ENCODE assay signal across 8 cellular contexts in the genomic region with DNA sequence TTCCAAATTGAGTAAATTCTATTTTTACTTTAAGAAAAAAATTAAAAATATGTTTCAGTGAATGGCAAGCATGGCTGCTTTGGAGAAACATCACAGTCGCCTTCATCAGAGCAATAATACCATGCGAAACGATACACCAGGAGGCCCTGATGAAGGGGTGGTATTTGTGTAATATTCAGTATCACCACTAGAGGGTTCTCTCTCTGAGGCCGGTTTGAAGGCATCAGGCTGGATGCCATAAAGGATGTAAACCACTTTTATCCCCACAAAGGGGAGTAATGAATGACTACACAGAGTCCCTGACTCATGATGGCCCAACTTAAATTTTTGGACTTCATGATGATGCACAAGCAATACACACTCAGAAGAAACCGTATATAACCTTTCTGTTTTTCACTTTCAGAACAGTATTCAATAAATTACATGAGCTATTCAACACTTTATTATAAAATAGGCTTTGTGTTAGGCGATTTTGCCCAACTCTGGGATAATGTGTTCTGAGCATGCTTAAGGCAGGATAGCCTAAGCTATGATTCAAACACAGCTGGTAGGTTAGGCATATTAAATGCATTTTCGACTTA.
DNase-seq lines count a peak whose midpoint lies in the region; ATAC-seq and TF ChIP-seq lines count a peak whose summit lies in the region.

No MANE protein-coding gene starts in this region.

- 41 to 44% methylated on average over 7 of the region's 7 CpGs for WGBS in thyroid gland, 2 donors

- H3K36me3 ChIP-seq in thyroid gland = no peaks in the 10 kb centered on the region

- peak in 5 of 6 experiments; percentile 15 to 57 (median 27) for TF ChIP-seq CTCF in thyroid gland (IDR thresholded peaks at IDR 0.05)

- ATAC-seq in HG03354 (IDR thresholded peaks at IDR 0.05; ENCODE audit: poor library complexity, severe bottlenecking, unreplicated experiment) = peak; percentile 93

- intact Hi-C loops in thyroid gland (cut with DNase I) = no loop called here

- no peaks in the 10 kb centered on the region for H3K9me3 ChIP-seq in thyroid gland

- DNase-seq in DMS114 treated with DMSO at 0.1 percent for 48 hours (lab: John Stamatoyannopoulos, UW; ENCODE audit: unreplicated experiment) (peak; percentile 24), GM19240 (ENCODE audit: insufficient read length, low spot score) (peak; percentile 38), NCI-H446 (lab: John Stamatoyannopoulos, UW) (peak; percentile 51 to 80), astrocyte of the hippocampus (ENCODE audit: low read depth, low spot score) (peak; percentile 78), iPS-NIHi7 (ENCODE audit: extremely low spot score) (peak; percentile 74), thyroid gland (no peak)
- no peak for DNase-seq in activated CD4-positive, CD25-positive, alpha-beta regulatory T cell treated with anti-CD3 and anti-CD28 coated beads, Interleukin-2, amount 50 U/mL, for 72 hours

- H3K4me1 ChIP-seq in thyroid gland = no peaks in the 10 kb centered on the region

- no peaks in the 10 kb centered on the region for H3K27me3 ChIP-seq in thyroid gland

- no peak overlapping the region for H3K4me3 ChIP-seq in thyroid gland (replicated peaks in 1 of 3)

- TF ChIP-seq POLR2A in thyroid gland (IDR thresholded peaks at IDR 0.05) = no peak

- no peak overlapping the region for H3K27ac ChIP-seq in thyroid gland

Comparison
In these comparisons a context has a peak if more than half of its experiments do, and no peak if none do; other contexts are left out.
1. DNase-seq: peak in DMS114 treated with DMSO at 0.1 percent for 48 hours (single experiment), GM19240 (single experiment), NCI-H446 (2 of 2), astrocyte of the hippocampus (single experiment) and iPS-NIHi7 (single experiment); none in thyroid gland (0 of 2) and activated CD4-positive, CD25-positive, alpha-beta regulatory T cell treated with anti-CD3 and anti-CD28 coated beads, Interleukin-2, amount 50 U/mL, for 72 hours (single experiment).